In the genomic region with DNA sequence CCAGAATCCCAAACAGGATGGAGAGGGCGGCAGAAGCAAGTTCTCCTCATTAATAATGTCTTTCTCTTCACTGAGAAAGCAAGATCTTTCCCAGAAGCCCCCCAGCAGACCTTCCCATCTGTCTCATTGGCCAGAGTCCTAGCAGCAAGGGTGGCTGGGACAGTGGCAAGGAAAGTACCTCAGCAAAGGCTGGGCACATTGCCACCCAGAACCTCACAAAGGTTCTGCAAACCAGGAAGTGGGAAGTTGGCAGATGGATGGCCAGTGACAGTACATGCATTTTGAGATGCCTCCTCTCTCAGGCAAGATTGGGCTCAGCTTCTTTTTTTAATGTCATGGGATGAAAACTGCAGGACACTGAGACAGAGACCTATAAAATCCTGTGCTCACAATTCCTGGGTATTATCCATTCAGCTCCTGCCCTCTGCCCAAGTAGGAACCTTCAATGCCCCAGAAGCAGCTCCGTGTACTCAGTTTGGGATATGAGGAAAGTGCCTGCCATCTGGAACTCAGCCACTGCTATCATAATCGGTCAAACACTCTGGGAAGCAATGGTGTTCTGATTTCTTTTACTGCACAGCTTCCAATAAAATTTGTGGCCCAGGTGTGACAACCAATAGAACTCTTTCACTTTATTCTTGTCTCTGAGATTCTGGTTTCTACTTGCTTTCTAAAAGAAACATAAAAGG, we compare ENCODE assay signal across 19 cellular contexts. TPM values are rescaled to one million over a fixed set of nuclear protein-coding genes. Genes with fewer than 3 reads are reported as not detected.
A peak's percentile ranks its signal among the peaks of the same experiment; 100 is the strongest.
DNase-seq lines count a peak whose midpoint lies in the region; ATAC-seq, FAIRE-seq and TF ChIP-seq lines count a peak whose summit lies in the region.
"Had no signal": no experiment of that assay in that cellular context is flagged by ENCODE, and none has a peak within 500 bp of the region (broad histone marks: within the 10 kb centered on the region; RNA-seq: fewer than 3 reads in every experiment).

No MANE protein-coding gene starts in this region.

- POLR2A ChIA-PET in A549 (lab: Yijun Ruan, JAX) = no interaction called here
- POLR2A ChIA-PET in SK-N-SH (lab: Yijun Ruan, JAX) = no interaction called here

- H4K20me1 ChIP-seq in GM23248 (ENCODE audit: insufficient read depth) = no peaks in the 10 kb centered on the region
- no peaks in the 10 kb centered on the region for H4K20me1 ChIP-seq in SK-N-SH (ENCODE audit: insufficient read depth)

- H3K4me1 ChIP-seq in A549 (peaks cover 22% of the 10 kb centered on the region), GM23248 (ENCODE audit: insufficient read depth) (peaks cover 26% of the 10 kb centered on the region), SK-N-SH (ENCODE audit: control insufficient read depth in 1 of 2, insufficient read depth in 2 of 2, low read depth in 1 of 2, low read length in 1 of 2) (peaks cover 6 to 8% of the 10 kb centered on the region in 2 experiments; a peak in 2 of 4 replicates)

- H2AFZ ChIP-seq in GM23248 = no peak overlapping the region
- peak overlapping the region; percentile 42 for H2AFZ ChIP-seq in SK-N-SH (ENCODE audit: low read depth)

- no peak overlapping the region for H3K4me3 Mint-ChIP-seq in natural killer cell treated with Interleukin-12 subunit alpha and Interleukin-12 subunit beta and Interleukin-15 and Interleukin-18, amount 100 ng/mL, for 72 hours
- H3K4me3 Mint-ChIP-seq: activated CD8-positive, alpha-beta memory T cell treated with anti-CD3 and anti-CD28 coated beads, Interleukin-2, amount 10 ng/mL, durations not matched to agents 7 days and 5 days; HFFc6; T-helper 17 cell had no signal

- H3K9me2 ChIP-seq in GM23248 (ENCODE audit: insufficient read depth) = no peaks in the 10 kb centered on the region; the same call in 1 of the 2 replicates
- H3K9me2 ChIP-seq in SK-N-SH = no peaks in the 10 kb centered on the region

- DNase-seq in A549 (ENCODE audit: low read depth in 1 of 2, low spot score in 1 of 2) (no peak), GM23248 (peak; percentile 27), SK-N-SH (no peak), fibroblast of mammary gland (ENCODE audit: low read depth) (peak; percentile 37), NCI-H146 (lab: John Stamatoyannopoulos, UW) (no peak), superior temporal gyrus (ENCODE audit: extremely low spot score) (no peak)
- no peak for DNase-seq in stimulated activated naive CD4-positive, alpha-beta T cell treated with Interleukin-2 at 50 U/mL for 16 hours (lab: John Stamatoyannopoulos, UW)
- DNase-seq in natural killer cell treated with Interleukin-12 subunit alpha and Interleukin-12 subunit beta and Interleukin-15 and Interleukin-18, amount 100 ng/mL, for 72 hours (ENCODE audit: low spot score) = no peak
- DNase-seq: activated CD8-positive, alpha-beta memory T cell treated with anti-CD3 and anti-CD28 coated beads, Interleukin-2, amount 10 ng/mL, durations not matched to agents 7 days and 5 days; activated gamma-delta T cell treated with Interleukin-2 at 50 U/mL for 16 hours; HFFc6; left colon; NCI-H1694 treated with DMSO at 0.1 percent for 48 hours; NCI-H69; stimulated activated CD4-positive, alpha-beta T cell treated with anti-CD3 and anti-CD28 coated beads, Interleukin-12 subunit alpha, Interleukin-12 subunit beta, amount 100 ng/mL, for 4 hours; T-helper 17 cell had no signal

- no peaks in the 10 kb centered on the region for H3K9me3 Mint-ChIP-seq in natural killer cell treated with Interleukin-12 subunit alpha and Interleukin-12 subunit beta and Interleukin-15 and Interleukin-18, amount 100 ng/mL, for 72 hours
- H3K9me3 Mint-ChIP-seq: HFFc6 had no signal

- TF ChIP-seq CTCF in A549 (IDR thresholded peaks at IDR 0.05) (no peak), SK-N-SH (IDR thresholded peaks at IDR 0.05) (no peak), fibroblast of mammary gland (conservative IDR thresholded peaks at IDR 0.05; ENCODE audit: control insufficient read depth, insufficient read depth, low read depth, low read length) (no peak)

- TF ChIP-seq EP300 in A549 (IDR thresholded peaks at IDR 0.05) (no peak), SK-N-SH (IDR thresholded peaks at IDR 0.05; ENCODE audit: borderline replicate concordance in 1 of 2, low read depth in 1 of 2, low read length in 1 of 2) (no peak)

- peaks cover 0 to 6% of the 10 kb centered on the region in 2 donors for H3K27me3 Mint-ChIP-seq in natural killer cell treated with Interleukin-12 subunit alpha and Interleukin-12 subunit beta and Interleukin-15 and Interleukin-18, amount 100 ng/mL, for 72 hours

- H3K36me3 Mint-ChIP-seq in natural killer cell treated with Interleukin-12 subunit alpha and Interleukin-12 subunit beta and Interleukin-15 and Interleukin-18, amount 100 ng/mL, for 72 hours = no peaks in the 10 kb centered on the region

- no peak for TF ChIP-seq POLR2A in A549 (IDR thresholded peaks at IDR 0.05; ENCODE audit: low read length)

- no peak overlapping the region for H3K4me3 ChIP-seq in A549
- H3K4me3 ChIP-seq in GM23248 = no peak overlapping the region
- H3K4me3 ChIP-seq in SK-N-SH (ENCODE audit: low read depth in 2 of 2, low read length in 1 of 2) = no peak overlapping the region
- no peak overlapping the region for H3K4me3 ChIP-seq in fibroblast of mammary gland (ENCODE audit: control insufficient read depth, low read depth, low read length)

- H3F3A ChIP-seq in GM23248 (ENCODE audit: insufficient read depth) (peaks cover 14% of the 10 kb centered on the region), SK-N-SH (replicated peaks; ENCODE audit: insufficient read depth) (no peaks in the 10 kb centered on the region)

- H3K4me1 Mint-ChIP-seq in natural killer cell treated with Interleukin-12 subunit alpha and Interleukin-12 subunit beta and Interleukin-15 and Interleukin-18, amount 100 ng/mL, for 72 hours (ENCODE audit: low read depth in 2 of 2) = peaks cover 6 to 9% of the 10 kb centered on the region in 2 donors

- ATAC-seq in A549 = no peak
- no peak for ATAC-seq in natural killer cell treated with Interleukin-12 subunit alpha and Interleukin-12 subunit beta and Interleukin-15 and Interleukin-18, amount 100 ng/mL, for 72 hours
- ATAC-seq: activated CD4-positive, CD25-positive, alpha-beta regulatory T cell treated with anti-CD3 and anti-CD28 coated beads, Interleukin-2, amount 50 U/mL, for 24 hours; activated CD8-positive, alpha-beta memory T cell treated with anti-CD3 and anti-CD28 coated beads, Interleukin-2, amount 10 ng/mL, durations not matched to agents 7 days and 5 days; left colon; T-helper 17 cell had no signal

- peak overlapping the region; percentile 40; the same call in 2 of the 3 replicates for H3K4me2 ChIP-seq in A549
- peak overlapping the region; percentile 11 for H3K4me2 ChIP-seq in GM23248 (ENCODE audit: unreplicated experiment)
- H3K4me2 ChIP-seq in SK-N-SH = peak overlapping the region; percentile 16; the same call in 1 of the 2 replicates

- FAIRE-seq in A549 (lab: Jason Lieb, UNC) = no peak

- in situ Hi-C loops in GM23248 (cut with MboI) = no loop called here

- WGBS in A549 (ENCODE audit: missing lambda C conversion rate) = 89% methylated on average over 3 of the region's 3 CpGs
- 45 to 51% methylated on average over 3 of the region's 3 CpGs for WGBS in GM23248 (ENCODE audit: low coverage in 1 of 2, low lambda C conversion rate in 2 of 2, missing lambda C conversion rate in 2 of 2), 2 experiments
- WGBS in SK-N-SH (ENCODE audit: low lambda C conversion rate) = 65% methylated on average over 3 of the region's 3 CpGs

- no peak overlapping the region for H3K9ac ChIP-seq in GM23248
- H3K9ac ChIP-seq in SK-N-SH = no peak overlapping the region

- H3K9me3 ChIP-seq in A549 (no peaks in the 10 kb centered on the region), GM23248 (ENCODE audit: low read depth) (no peaks in the 10 kb centered on the region), SK-N-SH (no peaks in the 10 kb centered on the region)

- H3K27ac ChIP-seq in A549 (peak overlapping the region; percentile 7 to 40; a peak in 5 of 6 replicates), GM23248 (peak overlapping the region; percentile 60; the same call in 1 of the 2 replicates), SK-N-SH (ENCODE audit: low read depth in 2 of 2, low read length in 1 of 2) (peak overlapping the region; percentile 47 to 51; a peak in 3 of 4 replicates)
- H3K27ac ChIP-seq: HL-60, RWPE1 had no signal

- TF ChIP-seq RAD21 in A549 (conservative IDR thresholded peaks at IDR 0.05 in 1 of 2, IDR thresholded peaks at IDR 0.05 in 1 of 2) (no peak), SK-N-SH (IDR thresholded peaks at IDR 0.05; ENCODE audit: low read length) (no peak)

- H3K27ac Mint-ChIP-seq in natural killer cell treated with Interleukin-12 subunit alpha and Interleukin-12 subunit beta and Interleukin-15 and Interleukin-18, amount 100 ng/mL, for 72 hours = no peak overlapping the region
- H3K27ac Mint-ChIP-seq: activated CD8-positive, alpha-beta memory T cell treated with anti-CD3 and anti-CD28 coated beads, Interleukin-2, amount 10 ng/mL, durations not matched to agents 7 days and 5 days; HFFc6; T-helper 17 cell had no signal

- H3K27me3 ChIP-seq in GM23248 (replicated peaks; ENCODE audit: insufficient read depth) (no peaks in the 10 kb centered on the region), SK-N-SH (ENCODE audit: insufficient read depth) (no peaks in the 10 kb centered on the region)

- CTCF ChIA-PET in A549 (lab: Yijun Ruan, JAX) (no interaction called here), SK-N-SH (lab: Yijun Ruan, JAX) (interaction anchor here (0.9 kb wide), 1 partner anchor 311 kb away, joined by 3 read pairs; no protein-coding TSS in a partner anchor)

- H3K36me3 ChIP-seq in GM23248 (ENCODE audit: low read depth) = no peaks in the 10 kb centered on the region
- H3K36me3 ChIP-seq in SK-N-SH (replicated peaks in 1 of 2; ENCODE audit: control insufficient read depth in 1 of 2, insufficient read depth in 2 of 2, low read length in 1 of 2) = no peaks in the 10 kb centered on the region

- H3K79me2 ChIP-seq in GM23248 (ENCODE audit: insufficient read depth) (no peaks in the 10 kb centered on the region), SK-N-SH (ENCODE audit: insufficient read depth) (no peaks in the 10 kb centered on the region)

RNA-seq across cellular contexts. Expression of gene DPH3, which starts 25.5 kb away (rescaled TPM):
- 34.7 and 37.5 TPM in 2 replicates for polyA plus RNA-seq in A549 (2011; rRNA removed)
- 7.3 and 7.4 TPM in 2 replicates for polyA plus RNA-seq in A549 (2012; cell fraction: cytosol; rRNA removed)
- 1.7 and 2.7 TPM in 2 replicates for polyA plus RNA-seq in A549 (2012; cell fraction: nucleus; rRNA removed)
- 20.3 to 21.8 TPM (median 20.5 TPM) in 3 replicates for polyA plus RNA-seq in A549 (2017; fragmentation: RNase III; extraction: RNeasy Plus Mini Kit Qiagen cat#74134 plus additional on column Dnase treatment)
- 10.4 and 11.5 TPM in 2 replicates for polyA minus RNA-seq in A549 (2011; rRNA and poly(A)+ RNA removed)
- total RNA-seq in GM23248 (2014; rRNA removed; shearing (Covaris generic)) = 27.1 and 27.3 TPM in 2 replicates
- 46.1 and 51.3 TPM in 2 replicates for polyA plus RNA-seq in GM23248 (2016; fragmentation: Nextera tagmentation; extraction: Ambion mirVana)
- polyA plus RNA-seq in SK-N-SH (2012; rRNA removed) = 8.5 and 10.8 TPM in 2 replicates
- 14.7 and 16.2 TPM in 2 replicates for polyA plus RNA-seq in SK-N-SH (2012; cell fraction: cytosol; rRNA removed)
- polyA plus RNA-seq in SK-N-SH (2012; cell fraction: nucleus; rRNA removed) = 2.9 and 4.0 TPM in 2 replicates
- total RNA-seq in natural killer cell treated with Interleukin-12 subunit alpha and Interleukin-12 subunit beta and Interleukin-15 and Interleukin-18, amount 100 ng/mL, for 72 hours = 10 to 100 TPM; 24.4 to 25.7 TPM

RNA-seq across cellular contexts. Expression of gene OXNAD1, which starts 25.8 kb away (rescaled TPM):
- polyA plus RNA-seq in A549 (2011; rRNA removed) = 24.2 and 25.9 TPM in 2 replicates
- 8.2 and 9.6 TPM in 2 replicates for polyA plus RNA-seq in A549 (2012; cell fraction: cytosol; rRNA removed)
- polyA plus RNA-seq in A549 (2012; cell fraction: nucleus; rRNA removed) = 4.2 and 5.4 TPM in 2 replicates
- 8.4 to 9.1 TPM (median 8.8 TPM) in 3 replicates for polyA plus RNA-seq in A549 (2017; fragmentation: RNase III; extraction: RNeasy Plus Mini Kit Qiagen cat#74134 plus additional on column Dnase treatment)
- 19.5 and 24.8 TPM in 2 replicates for polyA minus RNA-seq in A549 (2011; rRNA and poly(A)+ RNA removed)
- total RNA-seq in GM23248 (2014; rRNA removed; shearing (Covaris generic)) = 3.4 and 10.8 TPM in 2 replicates
- 9.8 and 10.2 TPM in 2 replicates for polyA plus RNA-seq in GM23248 (2016; fragmentation: Nextera tagmentation; extraction: Ambion mirVana)
- 6.9 and 10.0 TPM in 2 replicates for polyA plus RNA-seq in SK-N-SH (2012; rRNA removed)
- polyA plus RNA-seq in SK-N-SH (2012; cell fraction: cytosol; rRNA removed) = 8.4 TPM in 2 replicates
- 4.6 and 9.2 TPM in 2 replicates for polyA plus RNA-seq in SK-N-SH (2012; cell fraction: nucleus; rRNA removed)
- 10 to 100 TPM; 16.0 to 31.4 TPM for total RNA-seq in natural killer cell treated with Interleukin-12 subunit alpha and Interleukin-12 subunit beta and Interleukin-15 and Interleukin-18, amount 100 ng/mL, for 72 hours

Comparison
In these comparisons a context has a peak if more than half of its experiments do, and no peak if none do; other contexts are left out.
1. DNase-seq: peak in GM23248 (single experiment) and fibroblast of mammary gland (single experiment); none in A549 (0 of 2), SK-N-SH (single experiment), NCI-H146 (single experiment), stimulated activated naive CD4-positive, alpha-beta T cell treated with Interleukin-2 at 50 U/mL for 16 hours (single experiment), superior temporal gyrus (single experiment) and natural killer cell treated with Interleukin-12 subunit alpha and Interleukin-12 subunit beta and Interleukin-15 and Interleukin-18, amount 100 ng/mL, for 72 hours (single experiment).
2. Peak in every context shown above with its lines, with median percentiles within 50 percentile points of each other: H3K27ac ChIP-seq and H3K4me2 ChIP-seq.